1 cellular context compared by ENCODE assay signal in genomic region chr2:219388845-219389156, GRCh38.
TF ChIP-seq lines count a peak whose summit lies in the region.

No MANE protein-coding gene starts in this region.

TF ChIP-seq in HepG2, 621 proteins besides CTCF, POLR2A, EP300 and RAD21 (continues in another document):
- TF ChIP-seq ZNF605 (CRISPR knock-in tag; IDR thresholded peaks at IDR 0.05) (no peak), ZNF563 (CRISPR knock-in tag; IDR thresholded peaks at IDR 0.05) (no peak), ASH2L (IDR thresholded peaks at IDR 0.05; ENCODE audit: insufficient read length, low read depth, low read length) (peak; percentile 60), RXRA (CRISPR knock-in tag; IDR thresholded peaks at IDR 0.05) (no peak), CBX5 (CRISPR knock-in tag; IDR thresholded peaks at IDR 0.05; ENCODE audit: borderline replicate concordance) (no peak), ZBTB7B (CRISPR knock-in tag; IDR thresholded peaks at IDR 0.05) (no peak; the same call in 1 of the 2 replicates), ZGPAT (CRISPR knock-in tag; IDR thresholded peaks at IDR 0.05) (no peak), ZNF792 (CRISPR knock-in tag; IDR thresholded peaks at IDR 0.05) (no peak), NR3C1 (CRISPR knock-in tag; IDR thresholded peaks at IDR 0.05) (no peak), ZNF747 (CRISPR knock-in tag; IDR thresholded peaks at IDR 0.05; ENCODE audit: borderline replicate concordance) (no peak), MED8 (CRISPR knock-in tag; IDR thresholded peaks at IDR 0.05; ENCODE audit: insufficient replicate concordance) (no peak), RAD51 (IDR thresholded peaks at IDR 0.05; ENCODE audit: borderline replicate concordance) (no peak), RFX1 (IDR thresholded peaks at IDR 0.05) (no peak), ZSCAN12 (CRISPR knock-in tag; IDR thresholded peaks at IDR 0.05) (no peak), ZNF558 (CRISPR knock-in tag; IDR thresholded peaks at IDR 0.05; ENCODE audit: borderline replicate concordance) (no peak), HNF4A (CRISPR knock-in tag; IDR thresholded peaks at IDR 0.05) (no peak), ZBTB49 (CRISPR knock-in tag; IDR thresholded peaks at IDR 0.05; ENCODE audit: borderline replicate concordance) (no peak), PHF20 (CRISPR knock-in tag; IDR thresholded peaks at IDR 0.05) (no peak), ZSCAN25 (CRISPR knock-in tag; IDR thresholded peaks at IDR 0.05) (0 out of 2 replicates have a peak, but pooled peaks have one; percentile 22), ZNF124 (CRISPR knock-in tag; IDR thresholded peaks at IDR 0.05) (peak; percentile 43; the same call in 1 of the 2 replicates), ZNF562 (CRISPR knock-in tag; IDR thresholded peaks at IDR 0.05; ENCODE audit: borderline replicate concordance) (no peak), RXRB (CRISPR knock-in tag; IDR thresholded peaks at IDR 0.05; ENCODE audit: borderline replicate concordance) (no peak), ZNF83 (CRISPR knock-in tag; IDR thresholded peaks at IDR 0.05; ENCODE audit: borderline replicate concordance) (no peak), HBP1 (CRISPR knock-in tag; IDR thresholded peaks at IDR 0.05; ENCODE audit: low read depth) (no peak), ZNF576 (CRISPR knock-in tag; IDR thresholded peaks at IDR 0.05) (no peak), ZNF879 (CRISPR knock-in tag; IDR thresholded peaks at IDR 0.05) (0 out of 2 replicates have a peak, but pooled peaks have one; percentile 7), TAF15 (IDR thresholded peaks at IDR 0.05; ENCODE audit: low read depth, low read length, poor library complexity, severe bottlenecking) (no peak), ZNF770 (CRISPR knock-in tag; IDR thresholded peaks at IDR 0.05) (0 out of 2 replicates have a peak, but pooled peaks have one; percentile 5), WIZ (CRISPR knock-in tag; IDR thresholded peaks at IDR 0.05) (no peak), SRF (IDR thresholded peaks at IDR 0.05; ENCODE audit: low read depth, low read length) (no peak), ZNF33A (CRISPR knock-in tag; IDR thresholded peaks at IDR 0.05; ENCODE audit: borderline replicate concordance) (no peak), TRIM24 (CRISPR knock-in tag; IDR thresholded peaks at IDR 0.05) (no peak), ZNF644 (CRISPR knock-in tag; IDR thresholded peaks at IDR 0.05; ENCODE audit: low read depth) (no peak), GATAD2A (CRISPR knock-in tag; IDR thresholded peaks at IDR 0.05) (peak; percentile 17; the same call in 1 of the 2 replicates), ZBTB1 (CRISPR knock-in tag; IDR thresholded peaks at IDR 0.05; ENCODE audit: borderline replicate concordance) (no peak), GATAD1 (CRISPR knock-in tag; IDR thresholded peaks at IDR 0.05) (no peak), ETV5 (CRISPR knock-in tag; IDR thresholded peaks at IDR 0.05; ENCODE audit: borderline replicate concordance) (no peak), ZNF607 (CRISPR knock-in tag; IDR thresholded peaks at IDR 0.05; ENCODE audit: borderline replicate concordance) (peak; percentile 28; the same call in 1 of the 2 replicates), IKZF4 (CRISPR knock-in tag; IDR thresholded peaks at IDR 0.05; ENCODE audit: borderline replicate concordance, low read depth, not compliant biosample characterization) (no peak), ZNF136 (CRISPR knock-in tag; IDR thresholded peaks at IDR 0.05; ENCODE audit: low read depth) (0 out of 2 replicates have a peak, but pooled peaks have one; percentile 24), NCOR1 (IDR thresholded peaks at IDR 0.05; ENCODE audit: borderline replicate concordance, low read length) (0 out of 2 replicates have a peak, but pooled peaks have one; percentile 54), MED1 (CRISPR knock-in tag; IDR thresholded peaks at IDR 0.05) (no peak), ZNF335 (CRISPR knock-in tag; IDR thresholded peaks at IDR 0.05) (no peak), HOXD1 (CRISPR knock-in tag; IDR thresholded peaks at IDR 0.05) (0 out of 2 replicates have a peak, but pooled peaks have one; percentile 3), MEF2D (CRISPR knock-in tag; IDR thresholded peaks at IDR 0.05) (no peak), SNRNP70 (IDR thresholded peaks at IDR 0.05; ENCODE audit: low read depth, low read length) (no peak), ZBTB2 (CRISPR knock-in tag; IDR thresholded peaks at IDR 0.05; ENCODE audit: low read depth) (no peak), ZNF367 (CRISPR knock-in tag; IDR thresholded peaks at IDR 0.05; ENCODE audit: borderline replicate concordance) (no peak), ZBTB39 (CRISPR knock-in tag; IDR thresholded peaks at IDR 0.05) (no peak), ZNF317 (CRISPR knock-in tag; IDR thresholded peaks at IDR 0.05) (peak; percentile 41; the same call in 1 of the 2 replicates), AGO2 (optimal IDR thresholded peaks at IDR 0.05; ENCODE audit: low read depth, low read length) (no peak), PHF8 (CRISPR knock-in tag; IDR thresholded peaks at IDR 0.05) (0 out of 2 replicates have a peak, but pooled peaks have one; percentile 7), U2AF1 (optimal IDR thresholded peaks at IDR 0.05; ENCODE audit: low read depth, low read length) (no peak), LBX2 (CRISPR knock-in tag; IDR thresholded peaks at IDR 0.05; ENCODE audit: borderline replicate concordance) (no peak), ZNF580 (CRISPR knock-in tag; IDR thresholded peaks at IDR 0.05; ENCODE audit: borderline replicate concordance, low read depth) (no peak; the same call in 1 of the 2 replicates), PBX2 (CRISPR knock-in tag; IDR thresholded peaks at IDR 0.05) (no peak)
